In the genomic region with DNA sequence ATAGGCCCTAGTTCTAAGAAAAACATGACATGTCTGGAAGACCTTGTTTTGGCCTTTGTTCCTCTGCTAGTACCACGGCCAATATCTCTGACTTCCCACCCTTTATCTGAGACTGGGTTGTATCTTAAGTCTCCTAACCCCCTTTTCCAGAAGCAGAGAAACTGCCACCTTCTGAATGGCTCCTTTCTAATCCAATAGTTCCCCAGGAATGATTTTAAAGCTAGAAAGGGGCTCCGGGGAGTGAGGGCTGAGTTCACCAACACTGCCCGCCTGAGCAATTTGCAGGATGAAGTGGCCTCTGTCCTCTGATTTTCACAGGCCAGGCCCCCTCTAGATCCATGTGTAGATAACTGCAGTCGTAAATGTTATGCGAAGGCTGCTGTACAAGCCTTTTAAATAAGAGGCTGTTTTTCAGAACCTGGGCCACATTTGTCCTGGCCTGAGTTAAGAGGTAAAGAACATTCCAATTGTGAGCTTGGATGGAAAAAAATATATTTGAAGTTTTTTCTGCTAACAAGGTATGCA, we compare ENCODE assay signal across 26 cellular contexts.
DNase-seq lines count a peak whose midpoint lies in the region; ATAC-seq and TF ChIP-seq lines count a peak whose summit lies in the region.
"Had no signal": no experiment of that assay in that cellular context is flagged by ENCODE, and none has a peak within 500 bp of the region (broad histone marks: within the 10 kb centered on the region; RNA-seq: fewer than 3 reads in every experiment).

No MANE protein-coding gene starts in this region.

- POLR2A ChIA-PET in MCF 10A (lab: Yijun Ruan, JAX), result no interaction called here

- no peaks in the 10 kb centered on the region for H3K79me2 ChIP-seq in Karpas-422 (ENCODE audit: low read length)

- H2AFZ ChIP-seq in Karpas-422 (ENCODE audit: low read length), result no peak overlapping the region

- DNase-seq in breast epithelium (ENCODE audit: low spot score in 2 of 2) (no peak), MCF 10A (ENCODE audit: unreplicated experiment) (no peak), fibroblast of villous mesenchyme (ENCODE audit: low read depth) (peak; percentile 23), osteocyte (ENCODE audit: extremely low spot score, unreplicated experiment) (no peak), aorta (no peak), Karpas-422 (no peak), GM13976 (ENCODE audit: low spot score) (no peak), DMS53 (lab: John Stamatoyannopoulos, UW) (no peak)
- DNase-seq: activated CD4-positive, CD25-positive, alpha-beta regulatory T cell; activated CD8-positive, alpha-beta T cell treated with anti-CD3 and anti-CD28 coated beads, Interleukin-2, amount 10 ng/mL, durations not matched to agents 7 days and 5 days; activated naive CD4-positive, alpha-beta T cell treated with anti-CD3 and anti-CD28 coated beads, Interleukin-2, amount 50 U/mL, for 16 hours; activated T-cell treated with anti-CD3 and anti-CD28 coated beads, Interleukin-2, amount 50 U/mL, for 24 hours; BE2C; effector CD8-positive, alpha-beta T cell; erythroblast; foreskin melanocyte; GOT3; hippocampal formation; MM.1S; NCI-H1436; NCI-H524 treated with DMSO at 0.1 percent for 48 hours; right cardiac atrium; stomach; T1000 had no signal

- no peak overlapping the region for H3K9ac ChIP-seq in Karpas-422 (ENCODE audit: low read length)

- no peaks in the 10 kb centered on the region for H3K9me2 ChIP-seq in Karpas-422 (replicated peaks; ENCODE audit: insufficient read depth, low read length)

- H3K27me3 Mint-ChIP-seq in MCF 10A (ENCODE audit: insufficient read depth, unreplicated experiment) (no peaks in the 10 kb centered on the region), osteocyte (ENCODE audit: unreplicated experiment) (no peaks in the 10 kb centered on the region)

- ATAC-seq in aorta (ENCODE audit: low FRiP score), result peak; percentile 13
- ATAC-seq: A549; activated CD8-positive, alpha-beta T cell treated with anti-CD3 and anti-CD28 coated beads, Interleukin-2, amount 10 ng/mL, durations not matched to agents 7 days and 5 days; right cardiac atrium had no signal

- CTCF ChIA-PET in MCF 10A (lab: Yijun Ruan, JAX), result no interaction called here

- no peaks in the 10 kb centered on the region for H3K4me1 ChIP-seq in breast epithelium
- peaks cover 7 to 21% of the 10 kb centered on the region in 2 donors for H3K4me1 ChIP-seq in aorta (ENCODE audit: control insufficient read depth in 1 of 2, insufficient read depth in 2 of 2, low read length in 2 of 2)
- H3K4me1 ChIP-seq in Karpas-422 (ENCODE audit: low read length), result no peaks in the 10 kb centered on the region
- H3K4me1 ChIP-seq: A549, BE2C had no signal

- H3K36me3 Mint-ChIP-seq in MCF 10A (ENCODE audit: insufficient read depth, unreplicated experiment) (no peaks in the 10 kb centered on the region), osteocyte (ENCODE audit: unreplicated experiment) (no peaks in the 10 kb centered on the region)

- H3K9me3 Mint-ChIP-seq in MCF 10A (ENCODE audit: unreplicated experiment) (no peaks in the 10 kb centered on the region), osteocyte (ENCODE audit: unreplicated experiment) (no peaks in the 10 kb centered on the region)

- no peak for TF ChIP-seq CTCF in breast epithelium (IDR thresholded peaks at IDR 0.05)
- no peak for TF ChIP-seq CTCF in MCF 10A (IDR thresholded peaks at IDR 0.05; ENCODE audit: unreplicated experiment)
- no peak for TF ChIP-seq CTCF in fibroblast of villous mesenchyme (IDR thresholded peaks at IDR 0.05; ENCODE audit: insufficient read depth, low read depth, low read length)
- no peak for TF ChIP-seq CTCF in osteocyte (IDR thresholded peaks at IDR 0.05)
- TF ChIP-seq CTCF in GM13976 (IDR thresholded peaks at IDR 0.05; ENCODE audit: borderline replicate concordance, control extremely low read depth, extremely low read depth, insufficient read depth, missing control alignments), result no peak

- H3K27me3 ChIP-seq in breast epithelium, result no peaks in the 10 kb centered on the region
- no peaks in the 10 kb centered on the region for H3K27me3 ChIP-seq in aorta (ENCODE audit: control insufficient read depth in 1 of 2, insufficient read depth in 2 of 2, low read length in 1 of 2)
- no peaks in the 10 kb centered on the region for H3K27me3 ChIP-seq in Karpas-422 (ENCODE audit: low read length)
- H3K27me3 ChIP-seq: BE2C, stomach had no signal

- H3K4me3 ChIP-seq in breast epithelium (no peak overlapping the region), fibroblast of villous mesenchyme (ENCODE audit: low read depth, low read length) (no peak overlapping the region), aorta (ENCODE audit: low read length in 2 of 2) (no peak overlapping the region), Karpas-422 (ENCODE audit: low read length) (no peak overlapping the region)
- H3K4me3 ChIP-seq: A549, SK-N-MC, stomach had no signal

- H3K4me3 Mint-ChIP-seq in MCF 10A (ENCODE audit: unreplicated experiment) (no peak overlapping the region), osteocyte (ENCODE audit: unreplicated experiment) (no peak overlapping the region)
- H3K4me3 Mint-ChIP-seq: activated CD8-positive, alpha-beta T cell treated with anti-CD3 and anti-CD28 coated beads, Interleukin-2, amount 10 ng/mL, durations not matched to agents 7 days and 5 days; activated T-cell treated with anti-CD3 and anti-CD28 coated beads, Interleukin-2, amount 50 U/mL, for 24 hours had no signal

- H3K9me3 ChIP-seq in breast epithelium, result no peaks in the 10 kb centered on the region
- H3K9me3 ChIP-seq in aorta (ENCODE audit: control insufficient read depth, low read length), result no peaks in the 10 kb centered on the region
- H3K9me3 ChIP-seq in Karpas-422 (ENCODE audit: low read length), result no peaks in the 10 kb centered on the region
- H3K9me3 ChIP-seq: A549, BE2C, stomach had no signal

- in situ Hi-C loops in GM13976 (cut with MboI; ENCODE audit: low sequenced_read_pairs, unreplicated experiment), result no loop called here

- TF ChIP-seq POLR2A in breast epithelium (IDR thresholded peaks at IDR 0.05), result no peak

- WGBS in aorta, 2 donors, result 11 to 16% methylated on average over 5 of the region's 5 CpGs

- H3K4me1 Mint-ChIP-seq in MCF 10A (ENCODE audit: insufficient read depth, unreplicated experiment), result no peaks in the 10 kb centered on the region
- H3K4me1 Mint-ChIP-seq in osteocyte (ENCODE audit: unreplicated experiment), result peaks cover 66% of the 10 kb centered on the region

- intact Hi-C loops in breast epithelium (cut with DNase I; ENCODE audit: low total_unique reads), result no loop called here
- intact Hi-C loops in MCF 10A (cut with micrococcal nuclease), result no loop called here
- intact Hi-C loops in aorta (cut with DNase I), result loop anchor here in 1 of 2 donors (5.0 kb wide), 3 partner anchors 45 to 115 kb away; a partner anchor contains a TSS

- H3K27ac Mint-ChIP-seq in MCF 10A (ENCODE audit: low read depth, unreplicated experiment), result no peak overlapping the region
- H3K27ac Mint-ChIP-seq in osteocyte (ENCODE audit: unreplicated experiment), result peak overlapping the region; percentile 54
- H3K27ac Mint-ChIP-seq: activated CD8-positive, alpha-beta T cell treated with anti-CD3 and anti-CD28 coated beads, Interleukin-2, amount 10 ng/mL, durations not matched to agents 7 days and 5 days; activated T-cell treated with anti-CD3 and anti-CD28 coated beads, Interleukin-2, amount 50 U/mL, for 24 hours had no signal

- no peaks in the 10 kb centered on the region for H4K20me1 ChIP-seq in Karpas-422 (ENCODE audit: insufficient read depth, low read depth, low read length)

- H3K36me3 ChIP-seq in breast epithelium, result no peaks in the 10 kb centered on the region
- no peaks in the 10 kb centered on the region for H3K36me3 ChIP-seq in aorta (ENCODE audit: control insufficient read depth in 1 of 2, insufficient read depth in 2 of 2, low read length in 1 of 2)
- H3K36me3 ChIP-seq in Karpas-422 (ENCODE audit: insufficient read depth, low read length), result no peaks in the 10 kb centered on the region
- H3K36me3 ChIP-seq: BE2C, stomach had no signal

- no peak overlapping the region for H3K4me2 ChIP-seq in Karpas-422 (ENCODE audit: low read depth, low read length, poor library complexity, severe bottlenecking)
- H3K4me2 ChIP-seq: A549 had no signal

- H3K27ac ChIP-seq in breast epithelium (peak overlapping the region; percentile 40 to 74), aorta (ENCODE audit: low read depth in 1 of 2, low read length in 2 of 2) (peak overlapping the region; percentile 94 to 97), Karpas-422 (ENCODE audit: low read length) (no peak overlapping the region)
- H3K27ac ChIP-seq: A549, SK-N-MC, stomach had no signal

- no TSS peak for BruUV-seq in MCF 10A (replicated peaks; lab: Mats Ljungman, UMichigan)
